In the genomic region with DNA sequence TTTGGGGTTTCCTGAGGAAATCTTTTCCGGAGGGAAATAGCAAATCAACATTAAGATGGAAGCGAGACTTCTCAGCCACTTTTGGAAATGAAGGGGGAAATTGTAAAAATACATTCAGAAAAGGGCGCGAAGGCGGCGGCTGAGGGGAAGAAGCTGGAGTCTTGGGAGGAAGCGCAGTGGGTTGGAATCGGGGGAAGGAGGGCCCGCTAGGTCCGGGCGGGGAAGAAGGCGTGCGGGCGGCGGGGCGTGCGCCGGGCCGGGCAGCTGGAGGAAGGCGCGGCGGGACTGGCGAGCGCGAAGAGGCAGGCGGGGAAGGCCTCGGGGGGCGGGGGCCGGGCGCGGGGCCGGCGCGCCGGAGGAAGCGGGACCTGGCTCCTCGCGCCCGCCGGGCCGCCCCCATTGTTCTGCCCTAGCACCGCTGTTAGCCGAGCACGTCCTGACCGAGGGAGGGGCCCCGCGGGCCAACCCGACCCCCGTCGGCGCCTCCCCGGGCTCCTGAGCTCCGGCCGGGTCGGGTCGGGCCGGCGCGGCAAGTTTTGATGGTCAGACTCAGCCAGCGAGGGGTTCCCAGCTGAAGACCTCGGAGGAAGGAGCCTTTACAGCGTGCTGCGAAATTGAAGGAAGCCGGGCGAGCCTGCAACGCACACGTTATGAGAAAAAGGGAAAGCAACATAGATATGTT, we compare ENCODE assay signal across 1 cellular context.
TF ChIP-seq lines count a peak whose summit lies in the region.

No MANE protein-coding gene starts in this region.

TF ChIP-seq in K562, 482 proteins besides CTCF, POLR2A, EP300 and RAD21 (continued from another document and continues in another):
- TF ChIP-seq, protein P1, sequence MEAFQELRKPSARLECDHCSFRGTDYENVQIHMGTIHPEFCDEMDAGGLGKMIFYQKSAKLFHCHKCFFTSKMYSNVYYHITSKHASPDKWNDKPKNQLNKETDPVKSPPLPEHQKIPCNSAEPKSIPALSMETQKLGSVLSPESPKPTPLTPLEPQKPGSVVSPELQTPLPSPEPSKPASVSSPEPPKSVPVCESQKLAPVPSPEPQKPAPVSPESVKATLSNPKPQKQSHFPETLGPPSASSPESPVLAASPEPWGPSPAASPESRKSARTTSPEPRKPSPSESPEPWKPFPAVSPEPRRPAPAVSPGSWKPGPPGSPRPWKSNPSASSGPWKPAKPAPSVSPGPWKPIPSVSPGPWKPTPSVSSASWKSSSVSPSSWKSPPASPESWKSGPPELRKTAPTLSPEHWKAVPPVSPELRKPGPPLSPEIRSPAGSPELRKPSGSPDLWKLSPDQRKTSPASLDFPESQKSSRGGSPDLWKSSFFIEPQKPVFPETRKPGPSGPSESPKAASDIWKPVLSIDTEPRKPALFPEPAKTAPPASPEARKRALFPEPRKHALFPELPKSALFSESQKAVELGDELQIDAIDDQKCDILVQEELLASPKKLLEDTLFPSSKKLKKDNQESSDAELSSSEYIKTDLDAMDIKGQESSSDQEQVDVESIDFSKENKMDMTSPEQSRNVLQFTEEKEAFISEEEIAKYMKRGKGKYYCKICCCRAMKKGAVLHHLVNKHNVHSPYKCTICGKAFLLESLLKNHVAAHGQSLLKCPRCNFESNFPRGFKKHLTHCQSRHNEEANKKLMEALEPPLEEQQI (IDR thresholded peaks at IDR 0.05): no peak
- no peak for TF ChIP-seq PHB2 (IDR thresholded peaks at IDR 0.05; ENCODE audit: low read depth)
- no peak for TF ChIP-seq PHF20 (IDR thresholded peaks at IDR 0.05; ENCODE audit: partially characterized antibody)
- TF ChIP-seq NUFIP1 (IDR thresholded peaks at IDR 0.05; ENCODE audit: partially characterized antibody): no peak
- no peak for TF ChIP-seq BCOR (IDR thresholded peaks at IDR 0.05)
- TF ChIP-seq HDAC1 (IDR thresholded peaks at IDR 0.05): peak in 1 of 2 experiments; percentile 47; a peak in 2 of 4 replicates
- TF ChIP-seq POLR3G (IDR thresholded peaks at IDR 0.05; ENCODE audit: extremely low read depth, insufficient read length, insufficient replicate concordance): no peak
- no peak for TF ChIP-seq NR3C1 (CRISPR knock-in tag; IDR thresholded peaks at IDR 0.05)
- TF ChIP-seq PCBP1 (IDR thresholded peaks at IDR 0.05; ENCODE audit: low read depth, low read length, poor library complexity, severe bottlenecking): no peak
- no peak for TF ChIP-seq MAFF (IDR thresholded peaks at IDR 0.05; ENCODE audit: low read length)
- TF ChIP-seq, protein P2, sequence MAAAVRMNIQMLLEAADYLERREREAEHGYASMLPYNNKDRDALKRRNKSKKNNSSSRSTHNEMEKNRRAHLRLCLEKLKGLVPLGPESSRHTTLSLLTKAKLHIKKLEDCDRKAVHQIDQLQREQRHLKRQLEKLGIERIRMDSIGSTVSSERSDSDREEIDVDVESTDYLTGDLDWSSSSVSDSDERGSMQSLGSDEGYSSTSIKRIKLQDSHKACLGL (CRISPR knock-in tag; IDR thresholded peaks at IDR 0.05; ENCODE audit: borderline replicate concordance, poor library complexity, severe bottlenecking): no peak
- no peak for TF ChIP-seq ZNF445 (CRISPR knock-in tag; IDR thresholded peaks at IDR 0.05; ENCODE audit: low read depth)
- TF ChIP-seq, protein P3, sequence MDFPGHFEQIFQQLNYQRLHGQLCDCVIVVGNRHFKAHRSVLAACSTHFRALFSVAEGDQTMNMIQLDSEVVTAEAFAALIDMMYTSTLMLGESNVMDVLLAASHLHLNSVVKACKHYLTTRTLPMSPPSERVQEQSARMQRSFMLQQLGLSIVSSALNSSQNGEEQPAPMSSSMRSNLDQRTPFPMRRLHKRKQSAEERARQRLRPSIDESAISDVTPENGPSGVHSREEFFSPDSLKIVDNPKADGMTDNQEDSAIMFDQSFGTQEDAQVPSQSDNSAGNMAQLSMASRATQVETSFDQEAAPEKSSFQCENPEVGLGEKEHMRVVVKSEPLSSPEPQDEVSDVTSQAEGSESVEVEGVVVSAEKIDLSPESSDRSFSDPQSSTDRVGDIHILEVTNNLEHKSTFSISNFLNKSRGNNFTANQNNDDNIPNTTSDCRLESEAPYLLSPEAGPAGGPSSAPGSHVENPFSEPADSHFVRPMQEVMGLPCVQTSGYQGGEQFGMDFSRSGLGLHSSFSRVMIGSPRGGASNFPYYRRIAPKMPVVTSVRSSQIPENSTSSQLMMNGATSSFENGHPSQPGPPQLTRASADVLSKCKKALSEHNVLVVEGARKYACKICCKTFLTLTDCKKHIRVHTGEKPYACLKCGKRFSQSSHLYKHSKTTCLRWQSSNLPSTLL (IDR thresholded peaks at IDR 0.05): no peak
- TF ChIP-seq, protein P4, sequence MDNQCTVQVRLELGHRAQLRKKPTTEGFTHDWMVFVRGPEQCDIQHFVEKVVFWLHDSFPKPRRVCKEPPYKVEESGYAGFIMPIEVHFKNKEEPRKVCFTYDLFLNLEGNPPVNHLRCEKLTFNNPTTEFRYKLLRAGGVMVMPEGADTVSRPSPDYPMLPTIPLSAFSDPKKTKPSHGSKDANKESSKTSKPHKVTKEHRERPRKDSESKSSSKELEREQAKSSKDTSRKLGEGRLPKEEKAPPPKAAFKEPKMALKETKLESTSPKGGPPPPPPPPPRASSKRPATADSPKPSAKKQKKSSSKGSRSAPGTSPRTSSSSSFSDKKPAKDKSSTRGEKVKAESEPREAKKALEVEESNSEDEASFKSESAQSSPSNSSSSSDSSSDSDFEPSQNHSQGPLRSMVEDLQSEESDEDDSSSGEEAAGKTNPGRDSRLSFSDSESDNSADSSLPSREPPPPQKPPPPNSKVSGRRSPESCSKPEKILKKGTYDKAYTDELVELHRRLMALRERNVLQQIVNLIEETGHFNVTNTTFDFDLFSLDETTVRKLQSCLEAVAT (IDR thresholded peaks at IDR 0.05): peak; percentile 24 to 79; a peak in 2 of 4 replicates
- TF ChIP-seq EZH2 (IDR thresholded peaks at IDR 0.05; ENCODE audit: borderline replicate concordance, low read depth, low read length): no peak
- no peak for TF ChIP-seq ERF (CRISPR knock-in tag; IDR thresholded peaks at IDR 0.05)
- TF ChIP-seq FUS (optimal IDR thresholded peaks at IDR 0.05; ENCODE audit: low read depth, low read length): no peak
- no peak for TF ChIP-seq ZNF583 (CRISPR knock-in tag; IDR thresholded peaks at IDR 0.05)
- TF ChIP-seq TAF15 (IDR thresholded peaks at IDR 0.05; ENCODE audit: low read depth, low read length): no peak
- 0 out of 2 replicates have a peak, but pooled peaks have one; percentile 7 for TF ChIP-seq BRD4 (IDR thresholded peaks at IDR 0.05)
- no peak for TF ChIP-seq EWSR1 (IDR thresholded peaks at IDR 0.05; ENCODE audit: borderline replicate concordance, low read depth, partially characterized antibody)
- no peak for TF ChIP-seq FOXJ2 (tag; IDR thresholded peaks at IDR 0.05)
- TF ChIP-seq, protein P5, sequence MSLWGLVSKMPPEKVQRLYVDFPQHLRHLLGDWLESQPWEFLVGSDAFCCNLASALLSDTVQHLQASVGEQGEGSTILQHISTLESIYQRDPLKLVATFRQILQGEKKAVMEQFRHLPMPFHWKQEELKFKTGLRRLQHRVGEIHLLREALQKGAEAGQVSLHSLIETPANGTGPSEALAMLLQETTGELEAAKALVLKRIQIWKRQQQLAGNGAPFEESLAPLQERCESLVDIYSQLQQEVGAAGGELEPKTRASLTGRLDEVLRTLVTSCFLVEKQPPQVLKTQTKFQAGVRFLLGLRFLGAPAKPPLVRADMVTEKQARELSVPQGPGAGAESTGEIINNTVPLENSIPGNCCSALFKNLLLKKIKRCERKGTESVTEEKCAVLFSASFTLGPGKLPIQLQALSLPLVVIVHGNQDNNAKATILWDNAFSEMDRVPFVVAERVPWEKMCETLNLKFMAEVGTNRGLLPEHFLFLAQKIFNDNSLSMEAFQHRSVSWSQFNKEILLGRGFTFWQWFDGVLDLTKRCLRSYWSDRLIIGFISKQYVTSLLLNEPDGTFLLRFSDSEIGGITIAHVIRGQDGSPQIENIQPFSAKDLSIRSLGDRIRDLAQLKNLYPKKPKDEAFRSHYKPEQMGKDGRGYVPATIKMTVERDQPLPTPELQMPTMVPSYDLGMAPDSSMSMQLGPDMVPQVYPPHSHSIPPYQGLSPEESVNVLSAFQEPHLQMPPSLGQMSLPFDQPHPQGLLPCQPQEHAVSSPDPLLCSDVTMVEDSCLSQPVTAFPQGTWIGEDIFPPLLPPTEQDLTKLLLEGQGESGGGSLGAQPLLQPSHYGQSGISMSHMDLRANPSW (CRISPR knock-in tag; IDR thresholded peaks at IDR 0.05): no peak
- TF ChIP-seq, protein P6, sequence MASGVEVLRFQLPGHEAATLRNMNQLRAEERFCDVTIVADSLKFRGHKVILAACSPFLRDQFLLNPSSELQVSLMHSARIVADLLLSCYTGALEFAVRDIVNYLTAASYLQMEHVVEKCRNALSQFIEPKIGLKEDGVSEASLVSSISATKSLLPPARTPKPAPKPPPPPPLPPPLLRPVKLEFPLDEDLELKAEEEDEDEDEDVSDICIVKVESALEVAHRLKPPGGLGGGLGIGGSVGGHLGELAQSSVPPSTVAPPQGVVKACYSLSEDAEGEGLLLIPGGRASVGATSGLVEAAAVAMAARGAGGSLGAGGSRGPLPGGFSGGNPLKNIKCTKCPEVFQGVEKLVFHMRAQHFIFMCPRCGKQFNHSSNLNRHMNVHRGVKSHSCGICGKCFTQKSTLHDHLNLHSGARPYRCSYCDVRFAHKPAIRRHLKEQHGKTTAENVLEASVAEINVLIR (CRISPR knock-in tag; IDR thresholded peaks at IDR 0.05): no peak
- TF ChIP-seq RBBP5 (IDR thresholded peaks at IDR 0.05; ENCODE audit: borderline replicate concordance, insufficient read depth, low read length, poor library complexity, severe bottlenecking): peak; percentile 83
- no peak for TF ChIP-seq KLF13 (tag; IDR thresholded peaks at IDR 0.05; ENCODE audit: borderline replicate concordance, low read depth)
- TF ChIP-seq XRCC3 (IDR thresholded peaks at IDR 0.05): no peak
- no peak for TF ChIP-seq SREBF2 (CRISPR knock-in tag; IDR thresholded peaks at IDR 0.05)
- TF ChIP-seq, protein P7, sequence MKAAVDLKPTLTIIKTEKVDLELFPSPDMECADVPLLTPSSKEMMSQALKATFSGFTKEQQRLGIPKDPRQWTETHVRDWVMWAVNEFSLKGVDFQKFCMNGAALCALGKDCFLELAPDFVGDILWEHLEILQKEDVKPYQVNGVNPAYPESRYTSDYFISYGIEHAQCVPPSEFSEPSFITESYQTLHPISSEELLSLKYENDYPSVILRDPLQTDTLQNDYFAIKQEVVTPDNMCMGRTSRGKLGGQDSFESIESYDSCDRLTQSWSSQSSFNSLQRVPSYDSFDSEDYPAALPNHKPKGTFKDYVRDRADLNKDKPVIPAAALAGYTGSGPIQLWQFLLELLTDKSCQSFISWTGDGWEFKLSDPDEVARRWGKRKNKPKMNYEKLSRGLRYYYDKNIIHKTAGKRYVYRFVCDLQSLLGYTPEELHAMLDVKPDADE (conservative IDR thresholded peaks at IDR 0.05; ENCODE audit: control insufficient read depth, low read depth, low read length): no peak
- no peak for TF ChIP-seq WHSC1 (IDR thresholded peaks at IDR 0.05; ENCODE audit: low read length)
- TF ChIP-seq NBN (IDR thresholded peaks at IDR 0.05; ENCODE audit: low read depth): 0 out of 2 replicates have a peak, but pooled peaks have one; percentile 20
- no peak for TF ChIP-seq SREBF1 (IDR thresholded peaks at IDR 0.05; ENCODE audit: borderline replicate concordance, low read depth, low read length)
- TF ChIP-seq ZFP36 (IDR thresholded peaks at IDR 0.05; ENCODE audit: low read depth, low read length, partially characterized antibody): no peak
- peak; percentile 59; the same call in 1 of the 2 replicates for TF ChIP-seq NFRKB (IDR thresholded peaks at IDR 0.05; ENCODE audit: low read depth)
- TF ChIP-seq, protein P8, sequence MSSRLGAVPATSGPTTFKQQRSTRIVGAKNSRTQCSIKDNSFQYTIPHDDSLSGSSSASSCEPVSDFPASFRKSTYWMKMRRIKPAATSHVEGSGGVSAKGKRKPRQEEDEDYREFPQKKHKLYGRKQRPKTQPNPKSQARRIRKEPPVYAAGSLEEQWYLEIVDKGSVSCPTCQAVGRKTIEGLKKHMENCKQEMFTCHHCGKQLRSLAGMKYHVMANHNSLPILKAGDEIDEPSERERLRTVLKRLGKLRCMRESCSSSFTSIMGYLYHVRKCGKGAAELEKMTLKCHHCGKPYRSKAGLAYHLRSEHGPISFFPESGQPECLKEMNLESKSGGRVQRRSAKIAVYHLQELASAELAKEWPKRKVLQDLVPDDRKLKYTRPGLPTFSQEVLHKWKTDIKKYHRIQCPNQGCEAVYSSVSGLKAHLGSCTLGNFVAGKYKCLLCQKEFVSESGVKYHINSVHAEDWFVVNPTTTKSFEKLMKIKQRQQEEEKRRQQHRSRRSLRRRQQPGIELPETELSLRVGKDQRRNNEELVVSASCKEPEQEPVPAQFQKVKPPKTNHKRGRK (tag; IDR thresholded peaks at IDR 0.05): no peak
- TF ChIP-seq, protein P9, sequence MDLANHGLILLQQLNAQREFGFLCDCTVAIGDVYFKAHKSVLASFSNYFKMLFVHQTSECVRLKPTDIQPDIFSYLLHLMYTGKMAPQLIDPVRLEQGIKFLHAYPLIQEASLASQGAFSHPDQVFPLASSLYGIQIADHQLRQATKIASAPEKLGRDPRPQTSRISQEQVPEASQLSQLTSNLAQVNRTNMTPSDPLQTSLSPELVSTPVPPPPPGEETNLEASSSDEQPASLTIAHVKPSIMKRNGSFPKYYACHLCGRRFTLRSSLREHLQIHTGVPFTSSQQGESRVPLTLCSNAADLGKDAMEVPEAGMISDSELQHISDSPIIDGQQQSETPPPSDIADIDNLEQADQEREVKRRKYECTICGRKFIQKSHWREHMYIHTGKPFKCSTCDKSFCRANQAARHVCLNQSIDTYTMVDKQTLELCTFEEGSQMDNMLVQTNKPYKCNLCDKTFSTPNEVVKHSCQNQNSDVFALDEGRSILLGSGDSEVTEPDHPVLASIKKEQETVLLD (IDR thresholded peaks at IDR 0.05): no peak
- TF ChIP-seq NR2C1 (IDR thresholded peaks at IDR 0.05): no peak; the same call in 1 of the 2 replicates
- no peak for TF ChIP-seq NR2C1 (tag; IDR thresholded peaks at IDR 0.05)
- no peak for TF ChIP-seq HEY1 (CRISPR knock-in tag; IDR thresholded peaks at IDR 0.05; ENCODE audit: borderline replicate concordance)
- TF ChIP-seq POLR2B (IDR thresholded peaks at IDR 0.05; ENCODE audit: low read depth, partially characterized antibody): no peak
- TF ChIP-seq ZNF668 (CRISPR knock-in tag; IDR thresholded peaks at IDR 0.05): no peak
- TF ChIP-seq SNIP1 (IDR thresholded peaks at IDR 0.05; ENCODE audit: low read depth): no peak
- TF ChIP-seq ASH1L (IDR thresholded peaks at IDR 0.05; ENCODE audit: borderline replicate concordance, low read depth, partially characterized antibody): peak; percentile 19
- TF ChIP-seq SAP30 (IDR thresholded peaks at IDR 0.05; ENCODE audit: borderline replicate concordance, insufficient read depth, low read depth, low read length, poor library complexity, severe bottlenecking): no peak
- no peak for TF ChIP-seq ZC3H8 (IDR thresholded peaks at IDR 0.05)
- TF ChIP-seq, protein P10, sequence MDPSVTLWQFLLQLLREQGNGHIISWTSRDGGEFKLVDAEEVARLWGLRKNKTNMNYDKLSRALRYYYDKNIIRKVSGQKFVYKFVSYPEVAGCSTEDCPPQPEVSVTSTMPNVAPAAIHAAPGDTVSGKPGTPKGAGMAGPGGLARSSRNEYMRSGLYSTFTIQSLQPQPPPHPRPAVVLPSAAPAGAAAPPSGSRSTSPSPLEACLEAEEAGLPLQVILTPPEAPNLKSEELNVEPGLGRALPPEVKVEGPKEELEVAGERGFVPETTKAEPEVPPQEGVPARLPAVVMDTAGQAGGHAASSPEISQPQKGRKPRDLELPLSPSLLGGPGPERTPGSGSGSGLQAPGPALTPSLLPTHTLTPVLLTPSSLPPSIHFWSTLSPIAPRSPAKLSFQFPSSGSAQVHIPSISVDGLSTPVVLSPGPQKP (CRISPR knock-in tag; IDR thresholded peaks at IDR 0.05): no peak
- no peak for TF ChIP-seq PTTG1 (tag; IDR thresholded peaks at IDR 0.05; ENCODE audit: low read depth)
- no peak for TF ChIP-seq NCOA2 (IDR thresholded peaks at IDR 0.05; ENCODE audit: partially characterized antibody in 2 of 2)
